10 cellular contexts compared by ENCODE assay signal in genomic region chr18:9782073-9782857, GRCh38.
DNase-seq lines count a peak whose midpoint lies in the region; ATAC-seq and TF ChIP-seq lines count a peak whose summit lies in the region.
"Had no signal": no experiment of that assay in that cellular context is flagged by ENCODE, and none has a peak within 500 bp of the region (broad histone marks: within the 10 kb centered on the region; RNA-seq: fewer than 3 reads in every experiment).

No MANE protein-coding gene starts in this region.

- peak in 1 of 2 experiments; percentile 43; a peak in 1 of 4 replicates for TF ChIP-seq EP300 in SK-N-SH (IDR thresholded peaks at IDR 0.05; ENCODE audit: borderline replicate concordance in 1 of 2, low read depth in 1 of 2, low read length in 1 of 2)

- H3K9me3 ChIP-seq in SK-N-SH = no peaks in the 10 kb centered on the region

- H3K9ac ChIP-seq in SK-N-SH = no peak overlapping the region

- no peaks in the 10 kb centered on the region for H3K27me3 ChIP-seq in SK-N-SH (ENCODE audit: insufficient read depth)

- no peak overlapping the region for H2AFZ ChIP-seq in SK-N-SH (ENCODE audit: low read depth)

- ATAC-seq in activated naive CD4-positive, alpha-beta T cell treated with anti-CD3 and anti-CD28 coated beads, Interleukin-2, amount 50 U/mL, for 72 hours = no peak
- ATAC-seq: activated CD4-positive, CD25-positive, alpha-beta regulatory T cell treated with anti-CD3 and anti-CD28 coated beads, Interleukin-2, amount 50 U/mL, for 24 hours had no signal

- no peak for TF ChIP-seq CTCF in SK-N-SH (IDR thresholded peaks at IDR 0.05)
- no peak for TF ChIP-seq CTCF in fibroblast of the aortic adventitia (IDR thresholded peaks at IDR 0.05; ENCODE audit: insufficient read depth, low read length)

- no peaks in the 10 kb centered on the region for H3K9me3 Mint-ChIP-seq in T-helper 2 cell treated with Interferon-gamma antibody and Interleukin-4, amounts not matched to agents 5 μg/mL and 100 μg/mL, for 36 hours
- no peaks in the 10 kb centered on the region for H3K9me3 Mint-ChIP-seq in activated naive CD4-positive, alpha-beta T cell treated with anti-CD3 and anti-CD28 coated beads, Interleukin-2, amount 50 U/mL, for 72 hours

- H3K4me3 Mint-ChIP-seq in T-helper 2 cell treated with Interferon-gamma antibody and Interleukin-4, amounts not matched to agents 5 μg/mL and 100 μg/mL, for 36 hours = no peak overlapping the region

- POLR2A ChIA-PET in SK-N-SH (lab: Yijun Ruan, JAX) = no interaction called here

- H3K79me2 ChIP-seq in SK-N-SH (ENCODE audit: insufficient read depth) = peaks cover 7% of the 10 kb centered on the region; the same call in 1 of the 2 replicates

- 70% methylated on average over 11 of the region's 11 CpGs for WGBS in SK-N-SH (ENCODE audit: low lambda C conversion rate)

- H3K4me3 ChIP-seq in SK-N-SH (ENCODE audit: low read depth in 2 of 2, low read length in 1 of 2) (no peak overlapping the region), fibroblast of the aortic adventitia (ENCODE audit: low read depth, low read length) (no peak overlapping the region)

- TF ChIP-seq RAD21 in SK-N-SH (IDR thresholded peaks at IDR 0.05; ENCODE audit: low read length) = no peak

- H3K36me3 ChIP-seq in SK-N-SH (replicated peaks in 1 of 2; ENCODE audit: control insufficient read depth in 1 of 2, insufficient read depth in 2 of 2, low read length in 1 of 2) = no peaks in the 10 kb centered on the region

- CTCF ChIA-PET in SK-N-SH (lab: Yijun Ruan, JAX) = interaction anchor here (1.2 kb wide), 1 partner anchor 11 kb away, joined by 4 read pairs; no protein-coding TSS in a partner anchor

- H3K4me2 ChIP-seq in SK-N-SH = no peak overlapping the region

- DNase-seq in HS-27A (ENCODE audit: low read depth) = peak; percentile 45
- DNase-seq in SK-N-SH = no peak
- peak; percentile 96 for DNase-seq in fibroblast of the aortic adventitia (ENCODE audit: low read depth)
- DNase-seq in stromal cell of bone marrow (ENCODE audit: low read depth) = peak; percentile 73
- DNase-seq in NCI-H748 treated with DMSO at 0.1 percent for 48 hours (lab: John Stamatoyannopoulos, UW) = no peak
- no peak for DNase-seq in T-helper 2 cell treated with Interferon-gamma antibody and Interleukin-4, amounts not matched to agents 5 μg/mL and 100 μg/mL, for 36 hours (ENCODE audit: low spot score)
- no peak for DNase-seq in activated naive CD4-positive, alpha-beta T cell treated with anti-CD3 and anti-CD28 coated beads, Interleukin-2, amount 50 U/mL, for 72 hours (ENCODE audit: low spot score in 2 of 2)
- DNase-seq: cerebellar nuclear complex, NCI-H2107 had no signal

- no peaks in the 10 kb centered on the region for H3K9me2 ChIP-seq in SK-N-SH

- peaks cover 8% of the 10 kb centered on the region for H3K4me1 Mint-ChIP-seq in T-helper 2 cell treated with Interferon-gamma antibody and Interleukin-4, amounts not matched to agents 5 μg/mL and 100 μg/mL, for 36 hours (ENCODE audit: low read depth)

- peaks cover 31% of the 10 kb centered on the region for H3F3A ChIP-seq in SK-N-SH (replicated peaks; ENCODE audit: insufficient read depth)

- H3K27ac ChIP-seq in SK-N-SH (ENCODE audit: low read depth in 2 of 2, low read length in 1 of 2) = peak overlapping the region in 1 of 2 experiments; percentile 71; a peak in 2 of 4 replicates

- H3K27ac Mint-ChIP-seq in T-helper 2 cell treated with Interferon-gamma antibody and Interleukin-4, amounts not matched to agents 5 μg/mL and 100 μg/mL, for 36 hours = no peak overlapping the region
- no peak overlapping the region for H3K27ac Mint-ChIP-seq in activated naive CD4-positive, alpha-beta T cell treated with anti-CD3 and anti-CD28 coated beads, Interleukin-2, amount 50 U/mL, for 72 hours

- H4K20me1 ChIP-seq in SK-N-SH (ENCODE audit: insufficient read depth) = no peaks in the 10 kb centered on the region

- peaks cover 0 to 7% of the 10 kb centered on the region in 2 experiments; a peak in 1 of 4 replicates for H3K4me1 ChIP-seq in SK-N-SH (ENCODE audit: control insufficient read depth in 1 of 2, insufficient read depth in 2 of 2, low read depth in 1 of 2, low read length in 1 of 2)

- peaks cover 18% of the 10 kb centered on the region for H3K27me3 Mint-ChIP-seq in T-helper 2 cell treated with Interferon-gamma antibody and Interleukin-4, amounts not matched to agents 5 μg/mL and 100 μg/mL, for 36 hours (ENCODE audit: low read depth)

- H3K36me3 Mint-ChIP-seq in T-helper 2 cell treated with Interferon-gamma antibody and Interleukin-4, amounts not matched to agents 5 μg/mL and 100 μg/mL, for 36 hours (ENCODE audit: low read depth) = no peaks in the 10 kb centered on the region
- H3K36me3 Mint-ChIP-seq in activated naive CD4-positive, alpha-beta T cell treated with anti-CD3 and anti-CD28 coated beads, Interleukin-2, amount 50 U/mL, for 72 hours = no peaks in the 10 kb centered on the region

TF ChIP-seq in SK-N-SH, 30 proteins besides CTCF, POLR2A, EP300 and RAD21:
- TF ChIP-seq TCF12 (IDR thresholded peaks at IDR 0.05) = peak; percentile 77
- TF ChIP-seq SIN3A (IDR thresholded peaks at IDR 0.05; ENCODE audit: borderline replicate concordance, low read depth, low read length) = no peak
- TF ChIP-seq YY1 (IDR thresholded peaks at IDR 0.05; ENCODE audit: low read depth) = peak; percentile 34; the same call in 1 of the 2 replicates
- peak; percentile 74; the same call in 1 of the 2 replicates for TF ChIP-seq FOSL2 (IDR thresholded peaks at IDR 0.05; ENCODE audit: borderline replicate concordance, low read depth)
- peak; percentile 75 for TF ChIP-seq JUND (IDR thresholded peaks at IDR 0.05)
- TF ChIP-seq MAX (IDR thresholded peaks at IDR 0.05; ENCODE audit: low read depth) = 0 out of 2 replicates have a peak, but pooled peaks have one; percentile 34
- no peak for TF ChIP-seq RXRA (IDR thresholded peaks at IDR 0.05; ENCODE audit: borderline replicate concordance, low read depth)
- peak; percentile 70; the same call in 1 of the 2 replicates for TF ChIP-seq TEAD4 (IDR thresholded peaks at IDR 0.05; ENCODE audit: borderline replicate concordance, insufficient read depth)
- peak; percentile 37; the same call in 1 of the 2 replicates for TF ChIP-seq PBX3 (IDR thresholded peaks at IDR 0.05)
- peak; percentile 75; the same call in 1 of the 2 replicates for TF ChIP-seq NFIC (IDR thresholded peaks at IDR 0.05; ENCODE audit: borderline replicate concordance)
TF ChIP-seq in SK-N-SH: peak in this region for 8.

Comparison
In these comparisons a context has a peak if more than half of its experiments do, and no peak if none do; other contexts are left out.
1. DNase-seq: peak in HS-27A (single experiment), fibroblast of the aortic adventitia (single experiment) and stromal cell of bone marrow (single experiment); none in SK-N-SH (single experiment), NCI-H748 treated with DMSO at 0.1 percent for 48 hours (single experiment), T-helper 2 cell treated with Interferon-gamma antibody and Interleukin-4, amounts not matched to agents 5 μg/mL and 100 μg/mL, for 36 hours (single experiment) and activated naive CD4-positive, alpha-beta T cell treated with anti-CD3 and anti-CD28 coated beads, Interleukin-2, amount 50 U/mL, for 72 hours (0 of 2).